Comparison of ENCODE assay signal across 11 cellular contexts in genomic region chr1:168467452-168467851, GRCh38.
DNase-seq lines count a peak whose midpoint lies in the region; ATAC-seq and TF ChIP-seq lines count a peak whose summit lies in the region.
"Had no signal": no experiment of that assay in that cellular context is flagged by ENCODE, and none has a peak within 500 bp of the region (broad histone marks: within the 10 kb centered on the region; RNA-seq: fewer than 3 reads in every experiment).

No MANE protein-coding gene starts in this region.

- H3K4me3 ChIP-seq in SJCRH30: no peak overlapping the region
- H3K4me3 ChIP-seq in heart right ventricle: no peak overlapping the region
- H3K4me3 ChIP-seq in upper lobe of left lung: no peak overlapping the region
- H3K4me3 ChIP-seq: body of pancreas had no signal

- CTCF ChIA-PET in CD4-positive, alpha-beta T cell (lab: Charles Lee): interaction anchor here (2.0 kb wide), 1 partner anchor 28 kb away, joined by 7 read pairs; no protein-coding TSS in a partner anchor

- peak overlapping the region; percentile 52 for H3K4me3 Mint-ChIP-seq in CD4-positive, alpha-beta T cell

- no peak for TF ChIP-seq POLR2A in upper lobe of left lung (IDR thresholded peaks at IDR 0.05)

- H3K9me3 ChIP-seq in CD4-positive, alpha-beta T cell (ENCODE audit: control insufficient read depth, low read length): no peaks in the 10 kb centered on the region
- H3K9me3 ChIP-seq in SJCRH30 (replicated peaks) (no peaks in the 10 kb centered on the region), heart right ventricle (peaks cover 0 to 3% (median 0%) of the 10 kb centered on the region in 11 donors), upper lobe of left lung (no peaks in the 10 kb centered on the region)
- H3K9me3 ChIP-seq: body of pancreas had no signal

- no peak for DNase-seq in CD4-positive, alpha-beta T cell
- DNase-seq in SJCRH30 (no peak), kidney tubule cell (ENCODE audit: low spot score) (peak; percentile 72), COR-L47 (lab: John Stamatoyannopoulos, UW) (no peak), heart right ventricle (no peak), upper lobe of left lung (no peak)
- DNase-seq: activated CD4-positive, alpha-beta T cell treated with anti-CD3 and anti-CD28 coated beads, Interleukin-2, amount 50 U/mL, for 48 hours; body of pancreas; NCI-H1105 treated with DMSO at 0.1 percent for 48 hours had no signal

- H3K27ac ChIP-seq in CD4-positive, alpha-beta T cell (ENCODE audit: low read depth, low read length): no peak overlapping the region
- peak overlapping the region; percentile 96 for H3K27ac ChIP-seq in SJCRH30
- peak overlapping the region in 3 of 10 donors; percentile 13 to 66 (median 41) for H3K27ac ChIP-seq in heart right ventricle
- no peak overlapping the region for H3K27ac ChIP-seq in upper lobe of left lung

- peak overlapping the region; percentile 71 for H3K27ac Mint-ChIP-seq in CD4-positive, alpha-beta T cell

- ATAC-seq in CD4-positive, alpha-beta T cell (ENCODE audit: poor library complexity): no peak
- ATAC-seq in GM21423 (IDR thresholded peaks at IDR 0.05; ENCODE audit: unreplicated experiment) (peak; percentile 32), heart right ventricle (no peak), upper lobe of left lung (ENCODE audit: low FRiP score in 2 of 2) (no peak), HG03571 (IDR thresholded peaks at IDR 0.05; ENCODE audit: unreplicated experiment) (no peak)
- ATAC-seq: body of pancreas had no signal

- no peaks in the 10 kb centered on the region for H3K36me3 Mint-ChIP-seq in CD4-positive, alpha-beta T cell (ENCODE audit: low read depth)

- WGBS in heart right ventricle, 2 donors: 61 to 74% methylated on average over 3 of the region's 3 CpGs
- WGBS in upper lobe of left lung, 2 donors: 49 to 54% methylated on average over 3 of the region's 3 CpGs

- H3K27me3 ChIP-seq in CD4-positive, alpha-beta T cell (ENCODE audit: control insufficient read depth, insufficient read depth, low read length): no peaks in the 10 kb centered on the region
- no peaks in the 10 kb centered on the region for H3K27me3 ChIP-seq in SJCRH30
- no peaks in the 10 kb centered on the region for H3K27me3 ChIP-seq in heart right ventricle
- no peaks in the 10 kb centered on the region for H3K27me3 ChIP-seq in upper lobe of left lung
- H3K27me3 ChIP-seq: body of pancreas had no signal

- no peaks in the 10 kb centered on the region for H3K27me3 Mint-ChIP-seq in CD4-positive, alpha-beta T cell

- TF ChIP-seq EP300 in upper lobe of left lung (IDR thresholded peaks at IDR 0.05): no peak

- H3K4me1 ChIP-seq in SJCRH30 (peaks cover 67% of the 10 kb centered on the region), heart right ventricle (peaks cover 0 to 57% (median 20%) of the 10 kb centered on the region in 9 donors), upper lobe of left lung (peaks cover 11 to 23% (median 19%) of the 10 kb centered on the region in 4 donors)

- H3K4me1 Mint-ChIP-seq in CD4-positive, alpha-beta T cell (ENCODE audit: low read depth): peaks cover 72% of the 10 kb centered on the region

- H3K36me3 ChIP-seq in SJCRH30: no peaks in the 10 kb centered on the region
- H3K36me3 ChIP-seq in heart right ventricle: no peaks in the 10 kb centered on the region
- H3K36me3 ChIP-seq in upper lobe of left lung: no peaks in the 10 kb centered on the region

- intact Hi-C loops in CD4-positive, alpha-beta T cell (cut with DNase I, micrococcal nuclease): no loop called here
- intact Hi-C loops in heart right ventricle (cut with DNase I): no loop called here

- no peaks in the 10 kb centered on the region for H3K9me3 Mint-ChIP-seq in CD4-positive, alpha-beta T cell

- no peak for TF ChIP-seq CTCF in CD4-positive, alpha-beta T cell (IDR thresholded peaks at IDR 0.05)
- TF ChIP-seq CTCF in heart right ventricle (IDR thresholded peaks at IDR 0.05) (no peak), upper lobe of left lung (IDR thresholded peaks at IDR 0.05) (no peak)

- POLR2A ChIA-PET in CD4-positive, alpha-beta T cell (lab: Charles Lee): interaction anchor here (1.4 to 1.9 kb wide), 2 partner anchors 24 to 68 kb away, joined by 4 to 8 read pairs; no protein-coding TSS in a partner anchor
